Comparison of ENCODE assay signal across 8 cellular contexts in genomic region chr10:93437946-93438795, GRCh38. TPM values are rescaled to one million over a fixed set of nuclear protein-coding genes. Genes with fewer than 3 reads are reported as not detected.
DNase-seq lines count a peak whose midpoint lies in the region; ATAC-seq and TF ChIP-seq lines count a peak whose summit lies in the region.

No MANE protein-coding gene starts in this region.

- peak overlapping the region; percentile 92 to 98 (median 98) for H3K27ac ChIP-seq in tibial nerve

- WGBS in tibial nerve, 2 donors: 61 to 70% methylated on average over 25 of the region's 25 CpGs

- no peak for TF ChIP-seq CTCF in tibial nerve (IDR thresholded peaks at IDR 0.05)

- TF ChIP-seq POLR2A in tibial nerve (IDR thresholded peaks at IDR 0.05): no peak

- peaks cover 3 to 90% (median 36%) of the 10 kb centered on the region in 4 donors for H3K4me1 ChIP-seq in tibial nerve

- DNase-seq in dermis blood vessel endothelial cell (peak; percentile 85), lung microvascular endothelial cell (ENCODE audit: low read depth in 2 of 2) (peak; percentile 52 to 80), tibial nerve (ENCODE audit: low spot score in 2 of 2) (no peak), NCI-H1417 treated with DMSO at 0.1 percent for 48 hours (lab: John Stamatoyannopoulos, UW) (no peak), NCI-H2107 treated with DMSO at 0.1 percent for 48 hours (lab: John Stamatoyannopoulos, UW; ENCODE audit: unreplicated experiment) (no peak), DMS53 (lab: John Stamatoyannopoulos, UW) (no peak)

- no peaks in the 10 kb centered on the region for H3K27me3 ChIP-seq in tibial nerve

- TF ChIP-seq EP300 in Ishikawa (IDR thresholded peaks at IDR 0.05; ENCODE audit: borderline replicate concordance) (no peak; the same call in 1 of the 2 replicates), tibial nerve (IDR thresholded peaks at IDR 0.05) (no peak)

- H3K36me3 ChIP-seq in tibial nerve: no peaks in the 10 kb centered on the region

- peak overlapping the region in 2 of 4 donors; percentile 15 to 28 for H3K4me3 ChIP-seq in tibial nerve

- TF ChIP-seq RAD21 in Ishikawa (IDR thresholded peaks at IDR 0.05; ENCODE audit: low read depth): no peak

- no peak for ATAC-seq in GM21825 (IDR thresholded peaks at IDR 0.05; ENCODE audit: unreplicated experiment)

- H3K9me3 ChIP-seq in tibial nerve: no peaks in the 10 kb centered on the region

TF ChIP-seq in Ishikawa, 13 proteins besides CTCF, POLR2A, EP300 and RAD21:
- TF ChIP-seq FOXM1 (IDR thresholded peaks at IDR 0.05; ENCODE audit: borderline replicate concordance, low read depth): no peak
- peak; percentile 25; the same call in 1 of the 2 replicates for TF ChIP-seq NFIC (IDR thresholded peaks at IDR 0.05)
- peak; percentile 81 for TF ChIP-seq USF1 (IDR thresholded peaks at IDR 0.05)

RNA-seq across cellular contexts. Expression of gene MYOF, which starts 44.0 kb away (rescaled TPM):
- 190 and 467 TPM in 2 replicates for total RNA-seq in dermis blood vessel endothelial cell
- total RNA-seq in lung microvascular endothelial cell: 58.1 and 147 TPM in 2 replicates
- total RNA-seq in tibial nerve: 10 to 100 TPM; 39.6 to 70.4 (median 59.2) TPM

RNA-seq across cellular contexts. Expression of gene CEP55, which starts 58.2 kb away (rescaled TPM):
- total RNA-seq in dermis blood vessel endothelial cell (18.9 and 100 TPM in 2 replicates), lung microvascular endothelial cell (6.2 and 18.7 TPM in 2 replicates), tibial nerve (1 to 10 TPM in 1 of 4 donors, under 1 TPM in 1, not detected in 2; 0.63 to 5.7 TPM)

Comparison
In these comparisons a context has a peak if more than half of its experiments do, and no peak if none do; other contexts are left out.
1. DNase-seq: peak in dermis blood vessel endothelial cell (single experiment) and lung microvascular endothelial cell (2 of 2); none in tibial nerve (0 of 2), NCI-H1417 treated with DMSO at 0.1 percent for 48 hours (single experiment), NCI-H2107 treated with DMSO at 0.1 percent for 48 hours (single experiment) and DMS53 (single experiment).